In the genomic region with DNA sequence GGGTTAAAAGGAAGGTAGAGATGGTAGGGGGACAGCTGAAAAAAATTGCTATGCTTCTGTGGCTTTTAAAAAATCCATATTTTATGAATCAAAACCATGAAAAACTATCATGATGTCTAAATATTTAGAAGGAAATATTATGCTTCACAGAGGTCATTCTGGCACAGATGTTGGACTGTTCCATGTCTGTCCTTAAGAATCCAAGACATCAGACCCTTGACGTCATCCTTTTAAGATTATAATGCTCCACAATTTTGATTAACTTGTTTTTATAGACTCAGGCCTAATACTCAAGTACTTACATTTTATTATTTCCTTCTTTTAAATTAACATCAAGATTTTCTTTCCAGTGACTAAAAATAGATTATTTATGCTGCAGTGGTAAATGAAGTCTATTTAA, we compare ENCODE assay signal across 23 cellular contexts. TPM values are rescaled to one million over a fixed set of nuclear protein-coding genes. Genes with fewer than 3 reads are reported as not detected.
DNase-seq lines count a peak whose midpoint lies in the region; ATAC-seq and TF ChIP-seq lines count a peak whose summit lies in the region.
"Had no signal": no experiment of that assay in that cellular context is flagged by ENCODE, and none has a peak within 500 bp of the region (broad histone marks: within the 10 kb centered on the region; RNA-seq: fewer than 3 reads in every experiment).

No MANE protein-coding gene starts in this region.

- H3K4me3 ChIP-seq in fibroblast of villous mesenchyme (ENCODE audit: low read depth, low read length): no peak overlapping the region
- peak overlapping the region; percentile 15 for H3K4me3 ChIP-seq in left ventricle myocardium inferior
- H3K4me3 ChIP-seq in gastrocnemius medialis: no peak overlapping the region
- H3K4me3 ChIP-seq: BLaER1, PC-9 had no signal

- intact Hi-C loops in left ventricle myocardium inferior (cut with micrococcal nuclease): no loop called here
- intact Hi-C loops in gastrocnemius medialis (cut with DNase I; ENCODE audit: low total_unique reads): loop anchor here (2.0 kb wide), 1 partner anchor 19 kb away; no protein-coding TSS in a partner anchor
- intact Hi-C loops in posterior vena cava (cut with DNase I): no loop called here

- H3K9me3 ChIP-seq in left ventricle myocardium inferior (replicated peaks) (peaks cover 3% of the 10 kb centered on the region), gastrocnemius medialis (no peaks in the 10 kb centered on the region)

- TF ChIP-seq CTCF in fibroblast of villous mesenchyme (IDR thresholded peaks at IDR 0.05; ENCODE audit: insufficient read depth, low read depth, low read length) (no peak), left ventricle myocardium inferior (IDR thresholded peaks at IDR 0.05; ENCODE audit: borderline replicate concordance) (no peak), gastrocnemius medialis (IDR thresholded peaks at IDR 0.05 in 4 of 5, conservative IDR thresholded peaks at IDR 0.05 in 1 of 5) (no peak)

- H3K36me3 ChIP-seq in left ventricle myocardium inferior (no peaks in the 10 kb centered on the region), gastrocnemius medialis (no peaks in the 10 kb centered on the region)
- H3K36me3 ChIP-seq: BLaER1 had no signal

- peak; percentile 14 for DNase-seq in fibroblast of villous mesenchyme (ENCODE audit: low read depth)
- DNase-seq in left ventricle myocardium inferior: no peak
- DNase-seq in gastrocnemius medialis: no peak
- no peak for DNase-seq in posterior vena cava (ENCODE audit: low spot score)
- no peak for DNase-seq in activated CD4-positive, alpha-beta T cell treated with anti-CD3 and anti-CD28 coated beads, Interleukin-2, amount 50 U/mL, for 4 hours
- no peak for DNase-seq in medulla oblongata (ENCODE audit: extremely low spot score)
- DNase-seq: ACHN; CD4-positive, alpha-beta T cell; COR-L47; DMS79; H9; HFFc6; KG1; NCI-H1092; NCI-H1436; NCI-H187 treated with DMSO at 0.1 percent for 48 hours; NCI-H2107; PC-9; RPMI8226; SIG-M5 had no signal

- H3K27ac ChIP-seq in left ventricle myocardium inferior (replicated peaks) (peak overlapping the region; percentile 60), gastrocnemius medialis (peak overlapping the region; percentile 44 to 65 (median 48))
- H3K27ac ChIP-seq: BLaER1, PC-9 had no signal

- ATAC-seq in gastrocnemius medialis (no peak), HG02885 (IDR thresholded peaks at IDR 0.05; ENCODE audit: poor library complexity, unreplicated experiment) (no peak)

- no peak for TF ChIP-seq POLR2A in gastrocnemius medialis (IDR thresholded peaks at IDR 0.05)

- H3K4me1 ChIP-seq in left ventricle myocardium inferior: peaks cover 99% of the 10 kb centered on the region
- H3K4me1 ChIP-seq in gastrocnemius medialis: peaks cover 82% of the 10 kb centered on the region in 2 donors
- H3K4me1 ChIP-seq: BLaER1 had no signal

- H3K27me3 ChIP-seq in left ventricle myocardium inferior (ENCODE audit: low read depth) (no peaks in the 10 kb centered on the region), gastrocnemius medialis (no peaks in the 10 kb centered on the region)
- H3K27me3 ChIP-seq: BLaER1 had no signal

- in situ Hi-C loops in gastrocnemius medialis (cut with MboI; ENCODE audit: low sequenced_read_pairs in 4 of 4): no loop called here

RNA-seq across cellular contexts. Expression of a gene that starts 29.7 kb away (rescaled TPM):
- 0.32 and 0.43 TPM in 2 replicates for total RNA-seq in fibroblast of villous mesenchyme
- total RNA-seq in left ventricle myocardium inferior: 173 TPM
- total RNA-seq in gastrocnemius medialis: 100 to 1,000 TPM in 2 of 4 donors, 10 to 100 TPM in 2; 57.5 to 123 (median 93.8) TPM
- total RNA-seq in posterior vena cava: 10 to 100 TPM; 40.3 to 43.2 TPM
- total RNA-seq: NCI-H460 had no signal

Comparison
In these comparisons a context has a peak if more than half of its experiments do, and no peak if none do; other contexts are left out.
1. RNA of a gene that starts 29.7 kb away (total RNA-seq): 173 TPM in left ventricle myocardium inferior (single experiment), 57.5 to 123 TPM in gastrocnemius medialis and 40.3 to 43.2 TPM in posterior vena cava; 0.32 to 0.43 TPM in fibroblast of villous mesenchyme; every median in the first group is over 10 times any median in the second.